ENCODE assay signal across 11 cellular contexts in the genomic region with DNA sequence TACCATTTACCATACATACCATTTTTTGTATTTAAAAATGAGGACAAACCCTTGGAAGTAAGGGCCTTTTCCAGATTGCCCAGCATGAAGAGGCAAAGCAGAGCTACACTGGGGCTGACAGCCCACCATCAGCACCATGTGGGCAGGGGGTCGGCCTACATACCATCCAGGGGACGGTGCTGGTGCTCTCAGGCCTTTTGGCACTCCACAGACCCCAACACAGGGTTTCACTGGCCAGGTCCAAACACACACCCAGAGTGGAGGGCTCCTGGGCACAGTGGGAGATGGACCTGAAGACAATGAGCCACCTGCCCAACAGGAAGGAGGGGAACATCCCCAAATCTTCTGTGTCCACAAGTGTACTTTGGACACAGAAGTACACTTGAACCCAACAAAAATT.
"Had no signal": no experiment of that assay in that cellular context is flagged by ENCODE, and none has a peak within 500 bp of the region (broad histone marks: within the 10 kb centered on the region; RNA-seq: fewer than 3 reads in every experiment).

No MANE protein-coding gene starts in this region.

- H3K4me3 Mint-ChIP-seq: activated naive CD4-positive, alpha-beta T cell treated with anti-CD3 and anti-CD28 coated beads for 36 hours; activated T-helper 17 cell treated with anti-CD3 and anti-CD28 coated beads, Interleukin-2, amount 50 U/mL, for 72 hours; neural progenitor cell had no signal

- H3K4me1 ChIP-seq: neural progenitor cell, pancreas, tibial artery had no signal

- H3K27ac ChIP-seq: cardiac muscle cell, heart left ventricle, neural progenitor cell, pancreas, tibial artery had no signal

- H3K27me3 ChIP-seq: cardiac muscle cell, heart left ventricle, neural progenitor cell, pancreas, tibial artery had no signal

- ATAC-seq: activated T-helper 17 cell treated with anti-CD3 and anti-CD28 coated beads, Interleukin-2, amount 50 U/mL, for 72 hours; heart left ventricle had no signal

- H3K36me3 ChIP-seq: cardiac muscle cell, neural progenitor cell had no signal

- H3K9me3 Mint-ChIP-seq: activated naive CD4-positive, alpha-beta T cell treated with anti-CD3 and anti-CD28 coated beads for 36 hours; activated T-helper 17 cell treated with anti-CD3 and anti-CD28 coated beads, Interleukin-2, amount 50 U/mL, for 72 hours; neural progenitor cell had no signal

- H3K9me3 ChIP-seq: heart left ventricle, pancreas, tibial artery had no signal

- DNase-seq: activated CD4-positive, alpha-beta T cell treated with anti-CD3 and anti-CD28 coated beads, Interleukin-2, amount 50 U/mL, for 48 hours; activated CD4-positive, CD25-positive, alpha-beta regulatory T cell treated with anti-CD3 and anti-CD28 coated beads, Interleukin-2, amount 50 U/mL, for 72 hours; activated naive CD4-positive, alpha-beta T cell treated with anti-CD3 and anti-CD28 coated beads for 36 hours; effector CD4-positive, alpha-beta T cell; heart left ventricle; pancreas; T-helper 9 cell had no signal

- H3K4me1 Mint-ChIP-seq: activated T-helper 17 cell treated with anti-CD3 and anti-CD28 coated beads, Interleukin-2, amount 50 U/mL, for 72 hours had no signal

- H3K27me3 Mint-ChIP-seq: activated T-helper 17 cell treated with anti-CD3 and anti-CD28 coated beads, Interleukin-2, amount 50 U/mL, for 72 hours had no signal

- H3K4me3 ChIP-seq: cardiac muscle cell, heart left ventricle, neural progenitor cell, pancreas, tibial artery had no signal
